In genomic region chr13:30713133-30713532, GRCh38 we compare ENCODE assay signal across 7 cellular contexts. TPM values are rescaled to one million over a fixed set of nuclear protein-coding genes. Genes with fewer than 3 reads are reported as not detected.
DNase-seq lines count a peak whose midpoint lies in the region; ATAC-seq, FAIRE-seq and TF ChIP-seq lines count a peak whose summit lies in the region.

No MANE protein-coding gene starts in this region.

- H3K27ac ChIP-seq in RWPE2 (ENCODE audit: poor library complexity, severe bottlenecking) (peak overlapping the region; percentile 72), gastroesophageal sphincter (no peak overlapping the region), small intestine (ENCODE audit: low read depth in 1 of 2, low read length in 1 of 2) (peak overlapping the region in 1 of 2 donors; percentile 43)

- no peak for TF ChIP-seq CTCF in RWPE2 (IDR thresholded peaks at IDR 0.05; ENCODE audit: poor library complexity, severe bottlenecking)
- TF ChIP-seq CTCF in gastroesophageal sphincter (IDR thresholded peaks at IDR 0.05) = no peak

- H3K4me1 ChIP-seq in RWPE2 (ENCODE audit: insufficient read depth, poor library complexity, severe bottlenecking) = peaks cover 24% of the 10 kb centered on the region
- no peaks in the 10 kb centered on the region for H3K4me1 ChIP-seq in gastroesophageal sphincter
- no peaks in the 10 kb centered on the region for H3K4me1 ChIP-seq in small intestine (ENCODE audit: control insufficient read depth in 2 of 2, insufficient read depth in 1 of 2, low read depth in 1 of 2, low read length in 1 of 2)

- no peak for TF ChIP-seq EP300 in gastroesophageal sphincter (IDR thresholded peaks at IDR 0.05)

- H3K27me3 ChIP-seq in RWPE2 (ENCODE audit: insufficient read depth, poor library complexity, severe bottlenecking) = no peaks in the 10 kb centered on the region
- H3K27me3 ChIP-seq in gastroesophageal sphincter = no peaks in the 10 kb centered on the region
- no peaks in the 10 kb centered on the region for H3K27me3 ChIP-seq in small intestine (ENCODE audit: control insufficient read depth in 2 of 2, insufficient read depth in 2 of 2, low read length in 2 of 2)

- TF ChIP-seq POLR2A in gastroesophageal sphincter (IDR thresholded peaks at IDR 0.05) = no peak

- no peaks in the 10 kb centered on the region for H3K36me3 ChIP-seq in RWPE2 (ENCODE audit: low read depth)
- no peaks in the 10 kb centered on the region for H3K36me3 ChIP-seq in gastroesophageal sphincter
- no peaks in the 10 kb centered on the region for H3K36me3 ChIP-seq in small intestine (ENCODE audit: control insufficient read depth in 2 of 2, insufficient read depth in 2 of 2, low read length in 2 of 2)

- H3K4me3 ChIP-seq in RWPE2 (ENCODE audit: severe bottlenecking) (no peak overlapping the region), gastroesophageal sphincter (no peak overlapping the region), small intestine (ENCODE audit: low read depth in 1 of 2, low read length in 2 of 2) (no peak overlapping the region)

- DNase-seq in RWPE2 (ENCODE audit: low spot score) (no peak), small intestine (peak; percentile 32), NCI-H345 (lab: John Stamatoyannopoulos, UW) (no peak)

- WGBS in gastroesophageal sphincter (ENCODE audit: low coverage in 1 of 2), 2 donors = 38 to 47% methylated on average over 4 to 5 of the region's 5 CpGs
- WGBS in small intestine, 3 donors = 12 to 19% (median 19%) methylated on average over 5 of the region's 5 CpGs

- H3K9me3 ChIP-seq in RWPE2 (ENCODE audit: severe bottlenecking) (no peaks in the 10 kb centered on the region), gastroesophageal sphincter (no peaks in the 10 kb centered on the region), small intestine (ENCODE audit: control insufficient read depth, low read depth) (no peaks in the 10 kb centered on the region)

- FAIRE-seq in small intestine (lab: Jason Lieb, UNC) = no peak

- peak; percentile 57 for ATAC-seq in HG02610 (IDR thresholded peaks at IDR 0.05; ENCODE audit: unreplicated experiment)
- ATAC-seq in RWPE2 (ENCODE audit: low read depth) = peak; percentile 42; the same call in 2 of the 3 replicates
- ATAC-seq in gastroesophageal sphincter = peak; percentile 82
- no peak for ATAC-seq in GM18868 (IDR thresholded peaks at IDR 0.05; ENCODE audit: unreplicated experiment)
- no peak for ATAC-seq in HG02970 (IDR thresholded peaks at IDR 0.05; ENCODE audit: low FRiP score, unreplicated experiment)

RNA-seq across cellular contexts. Expression of gene ALOX5AP, which starts 22.2 kb away (rescaled TPM):
- 10 to 100 TPM in 2 of 4 donors, 1 to 10 TPM in 2; 5.6 to 34.7 (median 19.7) TPM for total RNA-seq in gastroesophageal sphincter
- 10 to 100 TPM; 14.3 to 36.1 (median 18.6) TPM for polyA plus RNA-seq in small intestine

Comparison
In these comparisons a context has a peak if more than half of its experiments do, and no peak if none do; other contexts are left out.
1. ATAC-seq: peak in HG02610 (single experiment), RWPE2 (single experiment) and gastroesophageal sphincter (single experiment); none in GM18868 (single experiment) and HG02970 (single experiment).